Comparison of ENCODE assay signal across 8 cellular contexts in genomic region chr12:26937863-26938659, GRCh38. TPM values are rescaled to one million over a fixed set of nuclear protein-coding genes. Genes with fewer than 3 reads are reported as not detected.
DNase-seq lines count a peak whose midpoint lies in the region; ATAC-seq and TF ChIP-seq lines count a peak whose summit lies in the region.

TSS of gene FGFR1OP2 (plus strand) at chr12:26938470. CDS start at chr12:26954159, 15,689 bp downstream.
TSS of gene INTS13 (minus strand) at chr12:26937981. CDS start at chr12:26936803, 1,178 bp downstream.

- H2AFZ ChIP-seq in GM23338, result peak within 1 kb of the TSS; percentile 91; the same call in 1 of the 2 replicates

- H3K36me3 Mint-ChIP-seq in GM23338 (ENCODE audit: low read depth), result peaks cover 7% of the 10 kb centered on the region
- peaks cover 6 to 25% (median 8%) of the 10 kb centered on the region in 5 donors for H3K36me3 Mint-ChIP-seq in naive thymus-derived CD4-positive, alpha-beta T cell
- H3K36me3 Mint-ChIP-seq in stimulated activated naive B cell treated with anti-CD40 and anti-IgM and Interleukin-4, amounts not matched to agents 10 μg/mL and 1 μg/mL and 100 μg/mL, for 72 hours, result peaks cover 14 to 16% of the 10 kb centered on the region in 2 donors

- peak within 1 kb of the TSS; percentile 91 for H3K4me3 Mint-ChIP-seq in GM23338
- H3K4me3 Mint-ChIP-seq in naive thymus-derived CD4-positive, alpha-beta T cell, result peak within 1 kb of the TSS; percentile 87 to 99 (median 97)
- peak within 1 kb of the TSS; percentile 97 to 98 for H3K4me3 Mint-ChIP-seq in stimulated activated naive B cell treated with anti-CD40 and anti-IgM and Interleukin-4, amounts not matched to agents 10 μg/mL and 1 μg/mL and 100 μg/mL, for 72 hours

- H3K27me3 Mint-ChIP-seq in GM23338 (ENCODE audit: insufficient read depth, low read depth, poor library complexity), result peaks cover 10% of the 10 kb centered on the region
- H3K27me3 Mint-ChIP-seq in naive thymus-derived CD4-positive, alpha-beta T cell, result peaks cover 0 to 3% (median 0%) of the 10 kb centered on the region in 5 donors
- no peaks in the 10 kb centered on the region for H3K27me3 Mint-ChIP-seq in stimulated activated naive B cell treated with anti-CD40 and anti-IgM and Interleukin-4, amounts not matched to agents 10 μg/mL and 1 μg/mL and 100 μg/mL, for 72 hours

- H4K20me1 ChIP-seq in DOHH2 (ENCODE audit: control insufficient read depth, insufficient read depth, low read depth, low read length) (peaks cover 13% of the 10 kb centered on the region), GM23338 (replicated peaks; ENCODE audit: insufficient read depth) (peaks cover 36% of the 10 kb centered on the region)

- H3K4me1 ChIP-seq in DOHH2 (ENCODE audit: control insufficient read depth, low read length), result peaks cover 57% of the 10 kb centered on the region
- H3K4me1 ChIP-seq in GM23338 (ENCODE audit: insufficient read depth), result peaks cover 27% of the 10 kb centered on the region
- peaks cover 32 to 34% of the 10 kb centered on the region in 2 donors for H3K4me1 ChIP-seq in naive thymus-derived CD4-positive, alpha-beta T cell (ENCODE audit: control insufficient read depth in 2 of 2, insufficient read depth in 2 of 2, low read length in 2 of 2)

- H3F3A ChIP-seq in DOHH2 (ENCODE audit: control insufficient read depth, insufficient read depth) (peaks cover 24% of the 10 kb centered on the region), GM23338 (replicated peaks; ENCODE audit: low read depth) (no peaks in the 10 kb centered on the region)

- H3K27ac ChIP-seq in DOHH2 (ENCODE audit: low read depth, low read length), result peak within 1 kb of the TSS; percentile 81
- H3K27ac ChIP-seq in GM23338 (ENCODE audit: low read depth), result peak within 1 kb of the TSS; percentile 93
- peak within 1 kb of the TSS; percentile 94 for H3K27ac ChIP-seq in naive thymus-derived CD4-positive, alpha-beta T cell (ENCODE audit: low read depth, low read length)

- intact Hi-C loops in naive thymus-derived CD4-positive, alpha-beta T cell (cut with micrococcal nuclease), result loop anchor here (1.0 to 10.0 kb wide), 16 partner anchors 34 to 1886 kb away; partner anchors contain the start of genes ITPR2 (in 2 of the 2), MRPS35 (in 2 of the 2), PPFIBP1 (in 2 of the 2) and STK38L (in 2 of the 2)

- H3K36me3 ChIP-seq in DOHH2 (ENCODE audit: control insufficient read depth, low read length) (peaks cover 51% of the 10 kb centered on the region), GM23338 (ENCODE audit: insufficient read depth) (no peaks in the 10 kb centered on the region)
- H3K36me3 ChIP-seq in naive thymus-derived CD4-positive, alpha-beta T cell (ENCODE audit: control insufficient read depth in 2 of 3, insufficient read depth in 3 of 3, low read length in 3 of 3), result peaks cover 0 to 12% (median 0%) of the 10 kb centered on the region in 3 experiments

- peak within 1 kb of the TSS; percentile 99 for H3K4me3 ChIP-seq in DOHH2 (ENCODE audit: low read length)
- H3K4me3 ChIP-seq in GM23338, result peak within 1 kb of the TSS; percentile 92
- H3K4me3 ChIP-seq in naive thymus-derived CD4-positive, alpha-beta T cell (ENCODE audit: low read length), result peak within 1 kb of the TSS; percentile 96

- H3K79me2 ChIP-seq in DOHH2 (ENCODE audit: control insufficient read depth, low read length) (peaks cover 95% of the 10 kb centered on the region), GM23338 (replicated peaks; ENCODE audit: insufficient read depth) (peaks cover 87% of the 10 kb centered on the region)

- H3K27ac Mint-ChIP-seq in GM23338, result peak within 1 kb of the TSS; percentile 99
- H3K27ac Mint-ChIP-seq in naive thymus-derived CD4-positive, alpha-beta T cell, result peak within 1 kb of the TSS; percentile 91 to 99 (median 95)
- peak within 1 kb of the TSS; percentile 98 for H3K27ac Mint-ChIP-seq in stimulated activated naive B cell treated with anti-CD40 and anti-IgM and Interleukin-4, amounts not matched to agents 10 μg/mL and 1 μg/mL and 100 μg/mL, for 72 hours

- no peaks in the 10 kb centered on the region for H3K9me3 ChIP-seq in DOHH2 (ENCODE audit: control insufficient read depth, insufficient read depth, low read length)
- no peaks in the 10 kb centered on the region for H3K9me3 ChIP-seq in naive thymus-derived CD4-positive, alpha-beta T cell (ENCODE audit: control insufficient read depth in 2 of 3, low read length in 3 of 3)

- ATAC-seq in GM23338, result peak; percentile 93
- peak; percentile 95 for ATAC-seq in naive thymus-derived CD4-positive, alpha-beta T cell
- peak; percentile 94 to 96 for ATAC-seq in stimulated activated naive B cell treated with anti-CD40 and anti-IgM and Interleukin-4, amounts not matched to agents 10 μg/mL and 1 μg/mL and 100 μg/mL, for 72 hours (replicated peaks)

- no peaks in the 10 kb centered on the region for H3K9me2 ChIP-seq in DOHH2 (replicated peaks; ENCODE audit: control insufficient read depth, low read length)
- no peaks in the 10 kb centered on the region for H3K9me2 ChIP-seq in GM23338 (ENCODE audit: insufficient read depth)

- no peak for TF ChIP-seq CTCF in DOHH2 (IDR thresholded peaks at IDR 0.05; ENCODE audit: low read depth, low read length, poor library complexity, severe bottlenecking)
- no peak for TF ChIP-seq CTCF in GM23338 (conservative IDR thresholded peaks at IDR 0.05; ENCODE audit: low read depth in 2 of 2)

- peaks cover 3% of the 10 kb centered on the region; the same call in 2 of the 3 replicates for H3K9me3 Mint-ChIP-seq in GM23338
- H3K9me3 Mint-ChIP-seq in naive thymus-derived CD4-positive, alpha-beta T cell, result peaks cover 0 to 2% (median 0%) of the 10 kb centered on the region in 11 donors
- H3K9me3 Mint-ChIP-seq in stimulated activated naive B cell treated with anti-CD40 and anti-IgM and Interleukin-4, amounts not matched to agents 10 μg/mL and 1 μg/mL and 100 μg/mL, for 72 hours, result no peaks in the 10 kb centered on the region

- CTCF ChIA-PET in naive thymus-derived CD4-positive, alpha-beta T cell (lab: Charles Lee), result no interaction called here

- peak within 1 kb of the TSS; percentile 93 for H3K4me2 ChIP-seq in DOHH2 (ENCODE audit: low read length)
- peak within 1 kb of the TSS; percentile 83 for H3K4me2 ChIP-seq in GM23338

- H3K27me3 ChIP-seq in DOHH2 (ENCODE audit: control insufficient read depth, low read length), result no peaks in the 10 kb centered on the region
- no peaks in the 10 kb centered on the region for H3K27me3 ChIP-seq in GM23338 (ENCODE audit: insufficient read depth)
- no peaks in the 10 kb centered on the region for H3K27me3 ChIP-seq in naive thymus-derived CD4-positive, alpha-beta T cell (ENCODE audit: control insufficient read depth in 2 of 2, insufficient read depth in 2 of 2, low read length in 2 of 2)

- DNase-seq in GM23338 (ENCODE audit: low spot score) (peak; percentile 99), LHCN-M2 (ENCODE audit: low read depth) (peak; percentile 98), RPMI8226 (peak; percentile 98), fibroblast of gingiva (ENCODE audit: low read depth) (peak; percentile 98)
- DNase-seq in activated T-helper 1 cell treated with anti-CD3 and anti-CD28 coated beads, Interleukin-2, amount 50 U/mL, for 16 hours (ENCODE audit: low read depth in 1 of 2, low spot score in 1 of 2), result peak; percentile 89
- DNase-seq in naive thymus-derived CD4-positive, alpha-beta T cell, result peak; percentile 82 to 96 (median 93)
- peak; percentile 98 for DNase-seq in stimulated activated naive B cell treated with anti-CD40 and anti-IgM and Interleukin-4, amounts not matched to agents 10 μg/mL and 1 μg/mL and 100 μg/mL, for 72 hours

- peaks cover 17% of the 10 kb centered on the region for H3K4me1 Mint-ChIP-seq in GM23338
- H3K4me1 Mint-ChIP-seq in naive thymus-derived CD4-positive, alpha-beta T cell, result peaks cover 42 to 79% (median 68%) of the 10 kb centered on the region in 7 donors
- peaks cover 28 to 67% of the 10 kb centered on the region in 2 donors for H3K4me1 Mint-ChIP-seq in stimulated activated naive B cell treated with anti-CD40 and anti-IgM and Interleukin-4, amounts not matched to agents 10 μg/mL and 1 μg/mL and 100 μg/mL, for 72 hours

- POLR2A ChIA-PET in naive thymus-derived CD4-positive, alpha-beta T cell (lab: Charles Lee), result interaction anchor here (0.9 to 1.1 kb wide), 5 partner anchors 84 to 308 kb away, joined by 3 to 6 read pairs (median 4); partner anchors contain the start of genes ITPR2 and MED21

TF ChIP-seq in GM23338, 12 proteins besides CTCF, POLR2A, EP300 and RAD21 (continues in another document):
- TF ChIP-seq ETS1 (IDR thresholded peaks at IDR 0.05) (no peak), POLR2AphosphoS5 (IDR thresholded peaks at IDR 0.05; ENCODE audit: low read depth) (peak; percentile 82)

RNA-seq across cellular contexts. Expression of gene FGFR1OP2, which starts in this region (rescaled TPM):
- 45.0 and 61.4 TPM in 2 replicates for total RNA-seq in GM23338 (2014; rRNA removed; shearing (Covaris generic))
- polyA plus RNA-seq in GM23338 (2016; fragmentation: Nextera tagmentation; extraction: Ambion mirVana), result 26.8 and 35.6 TPM in 2 replicates
- 50.0 and 53.4 TPM in 2 replicates for total RNA-seq in LHCN-M2 (2014; rRNA removed)
- 29.3 TPM for polyA plus RNA-seq in LHCN-M2 (2012)
- total RNA-seq in naive thymus-derived CD4-positive, alpha-beta T cell, result 10 to 100 TPM; 35.6 to 84.0 (median 79.0) TPM
- 10 to 100 TPM; 80.7 to 90.3 TPM for polyA plus RNA-seq in naive thymus-derived CD4-positive, alpha-beta T cell

RNA-seq across cellular contexts. Expression of gene INTS13, which starts in this region (rescaled TPM):
- 94.1 and 137 TPM in 2 replicates for total RNA-seq in GM23338 (2014; rRNA removed; shearing (Covaris generic))
- 91.3 and 98.1 TPM in 2 replicates for polyA plus RNA-seq in GM23338 (2016; fragmentation: Nextera tagmentation; extraction: Ambion mirVana)
- 46.3 and 56.4 TPM in 2 replicates for total RNA-seq in LHCN-M2 (2014; rRNA removed)
- 13.4 TPM for polyA plus RNA-seq in LHCN-M2 (2012)
- total RNA-seq in naive thymus-derived CD4-positive, alpha-beta T cell, result 10 to 100 TPM; 13.2 to 46.7 (median 19.0) TPM
- 10 to 100 TPM; 18.5 to 25.8 TPM for polyA plus RNA-seq in naive thymus-derived CD4-positive, alpha-beta T cell

Comparison
In these comparisons a context has a peak if more than half of its experiments do, and no peak if none do; other contexts are left out.
1. Peak in every context shown above with its lines: DNase-seq, ATAC-seq, H3K4me3 ChIP-seq and H3K27ac ChIP-seq.